28 cellular contexts compared by ENCODE assay signal in the genomic region with DNA sequence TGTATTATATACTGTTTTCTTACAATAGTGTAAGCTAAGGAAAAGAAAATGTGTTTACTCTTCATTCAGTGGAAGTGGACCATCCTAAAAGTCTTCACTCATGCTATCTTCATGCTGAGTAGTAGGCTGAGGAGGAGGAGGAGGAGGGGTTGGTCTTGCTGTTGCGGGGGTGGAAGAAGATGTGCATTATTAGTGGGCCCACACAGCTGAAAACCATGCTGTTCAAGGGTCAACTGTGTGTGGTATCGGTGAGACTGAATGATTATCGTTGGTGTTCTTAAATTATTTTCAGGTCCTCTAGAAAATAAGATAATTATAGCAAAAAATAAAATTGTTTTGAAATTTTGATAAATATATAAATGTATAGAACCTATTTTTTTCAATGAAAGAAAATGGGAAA.
"Had no signal": no experiment of that assay in that cellular context is flagged by ENCODE, and none has a peak within 500 bp of the region (broad histone marks: within the 10 kb centered on the region; RNA-seq: fewer than 3 reads in every experiment).

No MANE protein-coding gene starts in this region.

- H2AFZ ChIP-seq: neural progenitor cell, parathyroid adenoma had no signal

- H3K4me1 ChIP-seq: neural progenitor cell, parathyroid adenoma, psoas muscle, testis, transverse colon, uterus had no signal

- H3K9me3 ChIP-seq: ovary, psoas muscle, spleen, suprapubic skin, testis, tibial artery, transverse colon, upper lobe of right lung, uterus had no signal

- ATAC-seq: natural killer cell; psoas muscle; right cardiac atrium; sciatic nerve; stimulated activated memory B cell treated with anti-CD40 and anti-IgM and Interleukin-4, amounts not matched to agents 10 μg/mL and 1 μg/mL and 100 μg/mL, for 72 hours; stimulated activated naive CD8-positive, alpha-beta T cell treated with anti-CD3 and anti-CD28 coated beads, Interleukin-15, amount 100 ng/mL, for 72 hours; stimulated activated naive CD8-positive, alpha-beta T cell treated with anti-CD3 and anti-CD28 coated beads, Interleukin-15, Interleukin-2, amounts not matched to agents 100 U/mL and 50 U/mL, for 24 hours; upper lobe of right lung had no signal

- H3K36me3 ChIP-seq: ovary, uterus had no signal

- H3K79me2 ChIP-seq: parathyroid adenoma had no signal

- H3K4me3 ChIP-seq: neural progenitor cell, ovary, psoas muscle, skin epidermis, smooth muscle cell, spleen, suprapubic skin, testis, tibial artery, transverse colon, upper lobe of right lung, uterus had no signal

- H3K27ac ChIP-seq: neural progenitor cell, ovary, parathyroid adenoma, psoas muscle, skin epidermis, spleen, suprapubic skin, testis, tibial artery, transverse colon, upper lobe of right lung, uterus had no signal

- H3K27me3 ChIP-seq: neural progenitor cell, ovary, spleen, suprapubic skin, testis, tibial artery, transverse colon, upper lobe of right lung, uterus had no signal

- H3K4me2 ChIP-seq: neural progenitor cell, smooth muscle cell had no signal

- DNase-seq: natural killer cell; occipital lobe; ovary; posterior cingulate gyrus; psoas muscle; right cardiac atrium; spleen; stimulated activated CD4-positive, alpha-beta T cell treated with anti-CD3 and anti-CD28 coated beads, Interleukin-12 subunit alpha, Interleukin-12 subunit beta, amount 100 ng/mL, for 4 hours; stimulated activated CD4-positive, alpha-beta T cell treated with anti-CD3 and anti-CD28 coated beads, Interleukin-1b, Interleukin-23, amount 100 ng/mL, for 48 hours; stimulated activated CD4-positive, alpha-beta T cell treated with anti-CD3 and anti-CD28 coated beads, Interleukin-4, amount 100 ng/mL, for 1 hour; stimulated activated CD4-positive, alpha-beta T cell treated with anti-CD3 and anti-CD28 coated beads, Interleukin-4, amount 100 ng/mL, for 4 hours; stimulated activated CD8-positive, alpha-beta memory T cell treated with anti-CD3 and anti-CD28 coated beads, Interleukin-4, amount 100 ng/mL, for 48 hours; stimulated activated naive CD4-positive, alpha-beta T cell; stimulated activated naive CD8-positive, alpha-beta T cell treated with anti-CD3 and anti-CD28 coated beads, Interleukin-15, amount 100 ng/mL, for 72 hours; stimulated activated naive CD8-positive, alpha-beta T cell treated with anti-CD3 and anti-CD28 coated beads, Interleukin-15, Interleukin-2, amounts not matched to agents 100 U/mL and 50 U/mL, for 24 hours; substantia nigra; testis; tibial artery; transverse colon; upper lobe of right lung; uterus had no signal

- H3K9ac ChIP-seq: neural progenitor cell, parathyroid adenoma had no signal
